ENCODE assay signal across 20 cellular contexts in genomic region chr9:114432323-114433067, GRCh38.
"Had no signal": no experiment of that assay in that cellular context is flagged by ENCODE, and none has a peak within 500 bp of the region (broad histone marks: within the 10 kb centered on the region; RNA-seq: fewer than 3 reads in every experiment).

No MANE protein-coding gene starts in this region.

- H3K9me3 ChIP-seq: MG63, SJSA1 had no signal

- DNase-seq: Karpas-422, KG1, MG63, NCI-H1092, NCI-H1105 treated with DMSO at 0.1 percent for 48 hours, NCI-H1417 treated with DMSO at 0.1 percent for 48 hours, NCI-H146, NCI-H1694 treated with DMSO at 0.1 percent for 48 hours, NCI-H1930, NCI-H2081, NCI-H2107, NCI-H2227 treated with DMSO at 0.1 percent for 48 hours, NCI-H524 treated with DMSO at 0.1 percent for 48 hours, NCI-H69, NCI-H774, Right ventricle myocardium superior, RPMI8226, SIG-M5 had no signal

- H3K27me3 ChIP-seq: MG63, SJSA1 had no signal

- H3K27ac ChIP-seq: SJSA1, SK-N-MC had no signal

- H3K4me1 ChIP-seq: SJSA1 had no signal

- H3K4me3 ChIP-seq: MG63, SJSA1, SK-N-MC had no signal
